ENCODE assay signal across 21 cellular contexts in the genomic region with DNA sequence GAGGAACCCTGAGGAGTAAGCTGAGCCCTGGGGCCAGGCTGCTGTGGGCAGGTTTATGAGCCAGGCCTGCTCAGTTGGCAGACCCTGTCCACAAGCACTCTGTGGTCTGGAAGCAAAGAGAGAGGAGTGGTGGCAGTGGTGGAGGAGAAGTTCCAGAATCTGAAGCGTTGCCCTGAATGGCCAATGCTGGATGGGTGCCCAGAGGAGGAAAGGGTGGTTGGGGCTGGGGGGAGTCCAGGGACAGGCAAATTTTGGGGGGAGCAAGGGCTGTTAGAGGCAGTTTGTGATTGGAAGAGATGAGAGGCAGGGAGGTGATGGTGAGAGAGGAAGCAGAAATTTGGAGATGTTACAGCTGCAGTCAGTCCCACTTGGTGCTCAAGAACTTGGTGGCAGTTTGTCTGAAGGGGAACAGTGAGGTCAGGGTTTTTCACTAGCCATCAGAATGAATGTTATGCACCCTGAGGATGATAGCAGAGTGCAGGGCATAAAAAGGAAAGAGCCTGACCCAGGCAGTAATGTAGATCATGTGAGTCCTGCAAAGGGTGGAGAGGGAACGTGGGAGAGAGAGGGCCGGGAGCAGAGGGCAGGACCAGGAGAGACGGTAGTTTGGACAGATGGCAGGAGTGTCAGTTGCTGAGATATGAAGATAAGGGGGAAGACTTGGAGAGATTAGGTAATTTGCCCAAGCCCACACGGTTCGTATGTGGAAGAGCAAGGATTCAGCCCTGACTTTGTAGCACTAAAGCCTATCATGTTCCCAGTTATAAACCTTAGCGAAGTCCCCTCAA. TPM values are rescaled to one million over a fixed set of nuclear protein-coding genes. Genes with fewer than 3 reads are reported as not detected.
"Had no signal": no experiment of that assay in that cellular context is flagged by ENCODE, and none has a peak within 500 bp of the region (broad histone marks: within the 10 kb centered on the region; RNA-seq: fewer than 3 reads in every experiment).

No MANE protein-coding gene starts in this region.

- H3K9me3 ChIP-seq: adrenal gland, ascending aorta, sigmoid colon, upper lobe of left lung had no signal

- H3K4me1 ChIP-seq: adrenal gland, sigmoid colon, upper lobe of left lung had no signal

- H3K27me3 ChIP-seq: adrenal gland, ascending aorta, sigmoid colon, upper lobe of left lung had no signal

- ATAC-seq: activated T-helper 17 cell treated with anti-CD3 and anti-CD28 coated beads, Interleukin-2, amount 50 U/mL, for 72 hours; SK-N-SH treated with all-trans-retinoic acid at 6 μM for 48 hours had no signal

- H3K36me3 ChIP-seq: adrenal gland, ascending aorta, sigmoid colon, upper lobe of left lung had no signal

- H3K4me3 ChIP-seq: adrenal gland, ascending aorta, sigmoid colon, smooth muscle cell, upper lobe of left lung had no signal

- H3K27ac ChIP-seq: adrenal gland, ascending aorta, sigmoid colon, upper lobe of left lung had no signal

- DNase-seq: activated CD4-positive, alpha-beta T cell treated with anti-CD3 and anti-CD28 coated beads for 1 hour; activated CD4-positive, alpha-beta T cell treated with anti-CD3 and anti-CD28 coated beads, Interleukin-2, amount 50 U/mL, for 1 hour; activated T-cell treated with anti-CD3 and anti-CD28 coated beads, Interleukin-2, amount 50 U/mL, for 1 hour; adrenal gland; effector CD4-positive, alpha-beta T cell; foreskin fibroblast; hippocampal formation; kidney glomerular epithelial cell; midbrain; occipital lobe; posterior cingulate gyrus; sigmoid colon; stimulated activated CD4-positive, alpha-beta T cell treated with anti-CD3 and anti-CD28 coated beads, Interleukin-2, amount 100 ng/mL, for 48 hours; stimulated activated CD8-positive, alpha-beta memory T cell treated with anti-CD3 and anti-CD28 coated beads, Interleukin-4, amount 100 ng/mL, for 48 hours; stimulated activated naive CD4-positive, alpha-beta T cell treated with Interleukin-2 at 50 U/mL for 16 hours; upper lobe of left lung had no signal

RNA-seq across cellular contexts. Expression of gene GALNT8, which starts 51.2 kb away (rescaled TPM):
- total RNA-seq: ascending aorta had no signal
- polyA plus RNA-seq: fibroblast of lung had no signal
